In the genomic region with DNA sequence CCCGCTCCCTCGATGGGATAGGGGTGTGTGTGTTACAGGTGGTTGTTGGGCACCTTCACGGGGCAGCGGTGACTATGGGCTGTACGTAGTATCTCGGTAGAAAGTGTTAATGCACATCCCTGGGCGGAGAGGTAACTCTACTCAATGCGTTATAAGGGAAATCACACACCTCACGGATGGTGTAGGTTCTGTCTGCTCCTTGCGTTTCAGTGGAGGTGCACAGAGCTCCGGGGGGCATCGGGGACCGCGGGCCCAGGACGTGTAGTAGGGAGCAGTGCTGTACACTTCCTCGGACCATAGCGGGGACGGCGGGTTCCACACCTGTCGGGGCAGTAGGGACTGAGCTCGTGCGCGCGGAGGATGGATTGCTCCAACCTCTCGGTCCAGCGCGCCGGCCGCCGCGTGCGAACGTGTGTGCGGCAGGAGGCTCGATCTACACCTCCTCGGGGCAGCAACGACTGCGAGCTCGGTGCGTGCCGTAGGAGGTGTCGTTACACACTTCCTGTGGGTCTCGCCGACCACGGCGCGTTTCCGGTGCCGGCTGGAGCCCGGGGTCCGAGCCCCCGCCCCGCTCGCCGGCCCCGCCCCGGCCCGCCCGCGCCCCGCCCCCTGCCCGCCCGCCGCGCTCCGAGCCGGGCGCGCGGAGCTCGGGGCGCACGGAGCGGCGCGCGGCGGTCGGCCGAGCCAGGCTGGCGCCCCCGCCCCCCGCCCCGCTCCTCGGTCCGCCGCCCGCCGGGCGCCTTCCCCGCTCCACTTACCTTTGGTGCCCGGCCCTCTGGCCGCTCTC, we compare ENCODE assay signal across 8 cellular contexts. TPM values are rescaled to one million over a fixed set of nuclear protein-coding genes. Genes with fewer than 3 reads are reported as not detected.
DNase-seq lines count a peak whose midpoint lies in the region; ATAC-seq and TF ChIP-seq lines count a peak whose summit lies in the region.

A gene with protein sequence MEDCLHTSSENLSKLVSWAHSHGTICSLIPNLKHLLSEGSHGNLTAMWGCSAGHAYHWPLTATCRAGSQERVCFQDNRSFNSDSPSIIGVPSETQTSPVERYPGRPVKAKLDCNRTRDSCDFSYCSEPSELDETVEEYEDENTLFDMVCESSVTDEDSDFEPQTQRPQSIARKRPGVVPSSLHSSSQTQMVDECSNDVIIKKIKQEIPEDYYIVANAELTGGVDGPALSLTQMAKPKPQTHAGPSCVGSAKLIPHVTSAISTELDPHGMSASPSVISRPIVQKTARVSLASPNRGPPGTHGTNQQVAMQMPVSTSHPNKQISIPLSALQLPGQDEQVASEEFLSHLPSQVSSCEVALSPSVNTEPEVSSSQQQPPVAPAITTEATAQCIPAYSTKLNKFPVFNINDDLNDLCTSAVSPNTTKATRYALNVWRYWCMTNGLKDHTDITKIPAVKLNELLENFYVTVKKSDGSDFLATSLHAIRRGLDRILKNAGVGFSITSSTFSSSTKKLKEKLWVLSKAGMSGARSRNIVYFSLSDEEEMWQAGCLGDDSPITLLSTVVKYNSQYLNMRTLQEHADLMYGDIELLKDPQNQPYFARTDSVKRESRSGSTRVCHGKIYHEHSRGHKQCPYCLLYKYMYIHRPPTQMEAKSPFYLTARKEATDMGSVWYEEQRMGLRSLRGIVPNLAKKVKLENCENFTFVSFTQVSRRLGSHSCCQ (plus strand): TSS at position 607 of the 787 bp plus-strand sequence. CDS start 87,254 bp downstream, outside the sequence.

- no peaks in the 10 kb centered on the region for H3K9me3 Mint-ChIP-seq in activated naive CD4-positive, alpha-beta T cell treated with anti-CD3 and anti-CD28 coated beads, Interleukin-2, amount 50 U/mL, for 72 hours
- H3K9me3 Mint-ChIP-seq in type B pancreatic cell = no peaks in the 10 kb centered on the region

- peak within 1 kb of the TSS; percentile 78 for H3K9ac ChIP-seq in trophoblast cell (ENCODE audit: low read length)

- H3K4me2 ChIP-seq in trophoblast cell (ENCODE audit: low read length) = peak within 1 kb of the TSS; percentile 97

- H3K18ac ChIP-seq in trophoblast cell (ENCODE audit: low read length) = peak within 1 kb of the TSS; percentile 93

- H2BK5ac ChIP-seq in trophoblast cell (ENCODE audit: low read depth, low read length, poor library complexity) = peak within 1 kb of the TSS; percentile 32

- H4K12ac ChIP-seq in trophoblast cell (ENCODE audit: low read depth, low read length) = peak within 1 kb of the TSS; percentile 92

- peak within 1 kb of the TSS; percentile 12 for H2BK120ac ChIP-seq in trophoblast cell (ENCODE audit: insufficient read depth, low read length, poor library complexity)

- H3K27ac ChIP-seq in cardiac muscle cell = peak within 1 kb of the TSS; percentile 98
- H3K27ac ChIP-seq in trophoblast cell (ENCODE audit: low read depth, low read length) = peak within 1 kb of the TSS; percentile 77

- peak within 1 kb of the TSS; percentile 25 for H3K4ac ChIP-seq in trophoblast cell (ENCODE audit: low read depth, low read length)

- H3K36me3 ChIP-seq in HAP-1 (replicated peaks) (peaks cover 10% of the 10 kb centered on the region; the same call in 1 of the 2 replicates), cardiac muscle cell (no peaks in the 10 kb centered on the region), trophoblast cell (ENCODE audit: control insufficient read depth in 1 of 2, insufficient read depth in 2 of 2, low read length in 2 of 2) (no peaks in the 10 kb centered on the region)

- peaks cover 37% of the 10 kb centered on the region for H3K4me1 Mint-ChIP-seq in type B pancreatic cell (ENCODE audit: unreplicated experiment)

- peaks cover 33% of the 10 kb centered on the region for H3K4me1 ChIP-seq in HAP-1
- H3K4me1 ChIP-seq in cardiac muscle cell (ENCODE audit: low read depth) = peaks cover 25% of the 10 kb centered on the region
- peaks cover 3 to 5% of the 10 kb centered on the region in 2 experiments for H3K4me1 ChIP-seq in trophoblast cell (ENCODE audit: control insufficient read depth in 1 of 2, insufficient read depth in 2 of 2, low read length in 2 of 2)

- TF ChIP-seq CTCF in cardiac muscle cell (IDR thresholded peaks at IDR 0.05; ENCODE audit: low read depth, low read length) (no peak), type B pancreatic cell (conservative IDR thresholded peaks at IDR 0.05) (no peak)

- H4K91ac ChIP-seq in trophoblast cell (ENCODE audit: low read depth, low read length) = peak within 1 kb of the TSS; percentile 53

- peaks cover 12% of the 10 kb centered on the region for H3K79me2 ChIP-seq in trophoblast cell (ENCODE audit: control insufficient read depth, insufficient read depth, low read length, poor library complexity)

- peak within 1 kb of the TSS; percentile 93 to 95 for H3K27ac Mint-ChIP-seq in activated naive CD4-positive, alpha-beta T cell treated with anti-CD3 and anti-CD28 coated beads, Interleukin-2, amount 50 U/mL, for 72 hours
- peak within 1 kb of the TSS; percentile 95 for H3K27ac Mint-ChIP-seq in type B pancreatic cell

- H2AFZ ChIP-seq in trophoblast cell (ENCODE audit: insufficient read depth, low read length, poor library complexity) = peak within 1 kb of the TSS; percentile 92

- DNase-seq in GM04503 (ENCODE audit: low read depth) (peak; percentile 20), HAP-1 (ENCODE audit: low spot score in 2 of 2) (peak; percentile 73 to 92), M059J (ENCODE audit: low read depth) (peak; percentile 84), SK-N-DZ (ENCODE audit: low spot score) (peak; percentile 87), cardiac muscle cell (ENCODE audit: low read depth in 1 of 2, low spot score in 1 of 2) (peak; percentile 73 to 91), trophoblast cell (peak; percentile 50 to 62), type B pancreatic cell (ENCODE audit: extremely low spot score, unreplicated experiment) (peak; percentile 81)
- DNase-seq in activated naive CD4-positive, alpha-beta T cell treated with anti-CD3 and anti-CD28 coated beads, Interleukin-2, amount 50 U/mL, for 72 hours (ENCODE audit: low spot score in 2 of 2) = peak; percentile 84 to 91

- H3K27me3 Mint-ChIP-seq in type B pancreatic cell = no peaks in the 10 kb centered on the region

- H3K4me3 ChIP-seq in HAP-1 = peak within 1 kb of the TSS; percentile 82
- H3K4me3 ChIP-seq in cardiac muscle cell = peak within 1 kb of the TSS; percentile 100
- peak within 1 kb of the TSS; percentile 95 for H3K4me3 ChIP-seq in trophoblast cell (ENCODE audit: low read depth, low read length)

- no CpG with 5 or more reads among the region's 93 CpGs for WGBS in trophoblast cell (ENCODE audit: extremely low coverage, insufficient coverage, insufficient read length)

- no peak within 1 kb of the TSS for H2AK5ac ChIP-seq in trophoblast cell (ENCODE audit: low read length)

- H3K36me3 Mint-ChIP-seq in activated naive CD4-positive, alpha-beta T cell treated with anti-CD3 and anti-CD28 coated beads, Interleukin-2, amount 50 U/mL, for 72 hours = peaks cover 5 to 16% of the 10 kb centered on the region in 2 donors
- peaks cover 6% of the 10 kb centered on the region for H3K36me3 Mint-ChIP-seq in type B pancreatic cell

- H3K14ac ChIP-seq in trophoblast cell (ENCODE audit: low read length) = peak within 1 kb of the TSS; percentile 80

- H4K8ac ChIP-seq in trophoblast cell (ENCODE audit: low read depth, low read length) = peak within 1 kb of the TSS; percentile 91

- no peaks in the 10 kb centered on the region for H3K27me3 ChIP-seq in HAP-1 (ENCODE audit: low read depth)
- H3K27me3 ChIP-seq in cardiac muscle cell = no peaks in the 10 kb centered on the region
- H3K27me3 ChIP-seq in trophoblast cell (ENCODE audit: insufficient read depth, low read length) = no peaks in the 10 kb centered on the region

- peaks cover 9% of the 10 kb centered on the region for H3K79me1 ChIP-seq in trophoblast cell (ENCODE audit: low read length)

- H2BK12ac ChIP-seq in trophoblast cell (ENCODE audit: low read length) = peak within 1 kb of the TSS; percentile 29

- H3K23ac ChIP-seq in trophoblast cell (ENCODE audit: low read length) = no peak within 1 kb of the TSS

- in situ Hi-C loops in HAP-1 (cut with MboI; ENCODE audit: low sequenced_read_pairs) = no loop called here

- H3K4me3 Mint-ChIP-seq in type B pancreatic cell = peak within 1 kb of the TSS; percentile 99

- ATAC-seq in activated naive CD4-positive, alpha-beta T cell treated with anti-CD3 and anti-CD28 coated beads, Interleukin-2, amount 50 U/mL, for 72 hours = peak; percentile 96 to 97

- no peaks in the 10 kb centered on the region for H3K9me3 ChIP-seq in HAP-1
- H3K9me3 ChIP-seq in cardiac muscle cell (ENCODE audit: low read depth) = no peaks in the 10 kb centered on the region
- H3K9me3 ChIP-seq in trophoblast cell (ENCODE audit: insufficient read depth, low read depth, low read length) = no peaks in the 10 kb centered on the region

RNA-seq across cellular contexts. Expression of the gene that starts here (rescaled TPM):
- 2.9 and 6.0 TPM in 2 replicates for total RNA-seq in M059J (2014; rRNA removed; shearing (Covaris generic))
- polyA plus RNA-seq in SK-N-DZ (2014; cell fraction: cytosol; rRNA removed) = 6.7 and 8.4 TPM in 2 replicates
- polyA plus RNA-seq in SK-N-DZ (2014; cell fraction: nucleus; rRNA removed) = 7.3 and 15.7 TPM in 2 replicates
- total RNA-seq in activated naive CD4-positive, alpha-beta T cell treated with anti-CD3 and anti-CD28 coated beads, Interleukin-2, amount 50 U/mL, for 72 hours = 10 to 100 TPM; 16.8 to 17.0 TPM
- total RNA-seq in cardiac muscle cell (10.9 and 20.1 TPM in 2 replicates), type B pancreatic cell (ENCODE audit: low replicate concordance) (15.0 and 28.1 TPM in 2 replicates)
- polyA plus RNA-seq in cardiac muscle cell = 9.9 and 16.6 TPM in 2 replicates
- 4.8 and 5.3 TPM in 2 replicates for polyA plus RNA-seq in trophoblast cell (2013)

Comparison
In these comparisons a context has a peak if more than half of its experiments do, and no peak if none do; other contexts are left out.
1. Peak in every context shown above with its lines: DNase-seq, ATAC-seq, H3K4me3 ChIP-seq and H3K27ac ChIP-seq.
2. DNase-seq: peak in every context shown above with its lines; median percentile 88 in activated naive CD4-positive, alpha-beta T cell treated with anti-CD3 and anti-CD28 coated beads, Interleukin-2, amount 50 U/mL, for 72 hours; 87 in SK-N-DZ; 84 in M059J; 82 in HAP-1; 82 in cardiac muscle cell; 81 in type B pancreatic cell; 56 in trophoblast cell; 20 in GM04503.